In genomic region chr9:122941560-122942234, GRCh38 we compare ENCODE assay signal across 8 cellular contexts. TPM values are rescaled to one million over a fixed set of nuclear protein-coding genes. Genes with fewer than 3 reads are reported as not detected.
DNase-seq lines count a peak whose midpoint lies in the region; ATAC-seq and TF ChIP-seq lines count a peak whose summit lies in the region.

No MANE protein-coding gene starts in this region.

- TF ChIP-seq CTCF in colonic mucosa (IDR thresholded peaks at IDR 0.05), result no peak
- TF ChIP-seq CTCF in lower lobe of right lung (IDR thresholded peaks at IDR 0.05), result no peak
- TF ChIP-seq CTCF in tibial nerve (IDR thresholded peaks at IDR 0.05), result no peak

- no peak for DNase-seq in activated CD8-positive, alpha-beta memory T cell treated with anti-CD3 and anti-CD28 coated beads, Interleukin-2, amount 10 ng/mL, durations not matched to agents 7 days and 5 days
- DNase-seq in activated CD8-positive, alpha-beta memory T cell treated with anti-CD3 and anti-CD28 coated beads, Interleukin-2, amount 50 U/mL, for 4 hours, result no peak
- DNase-seq in NT2/D1 (ENCODE audit: low read depth, low spot score) (no peak), colonic mucosa (peak; percentile 51), lower lobe of right lung (no peak), tibial nerve (ENCODE audit: low spot score in 2 of 2) (no peak)
- DNase-seq in stimulated activated CD4-positive, alpha-beta T cell treated with anti-CD3 and anti-CD28 coated beads, Interleukin-4, amount 100 ng/mL, for 24 hours, result no peak

- WGBS in tibial nerve, 2 donors, result 8% methylated on average over 18 of the region's 18 CpGs

- no peak for ATAC-seq in activated CD8-positive, alpha-beta memory T cell treated with anti-CD3 and anti-CD28 coated beads, Interleukin-2, amount 10 ng/mL, durations not matched to agents 7 days and 5 days
- ATAC-seq in lower lobe of right lung (peak in 1 of 2 donors; percentile 17), GM21723 (IDR thresholded peaks at IDR 0.05; ENCODE audit: unreplicated experiment) (no peak)

- H3K9ac ChIP-seq in NT2/D1 (ENCODE audit: insufficient read length, low read depth) (peak overlapping the region; percentile 89), colonic mucosa (ENCODE audit: low read depth in 2 of 2, low read length in 2 of 2) (peak overlapping the region; percentile 79 to 95)

- H3K27me3 ChIP-seq in NT2/D1 (ENCODE audit: insufficient read depth, insufficient read length) (no peaks in the 10 kb centered on the region), colonic mucosa (no peaks in the 10 kb centered on the region), lower lobe of right lung (ENCODE audit: low read depth) (no peaks in the 10 kb centered on the region), tibial nerve (no peaks in the 10 kb centered on the region)

- H3K4me3 ChIP-seq in NT2/D1 (ENCODE audit: insufficient read length, low read depth) (peak overlapping the region; percentile 73), colonic mucosa (peak overlapping the region; percentile 83), lower lobe of right lung (peak overlapping the region; percentile 80), tibial nerve (peak overlapping the region; percentile 83 to 95 (median 94))

- no peak for TF ChIP-seq POLR2A in tibial nerve (IDR thresholded peaks at IDR 0.05)

- H3K27me3 Mint-ChIP-seq in activated CD8-positive, alpha-beta memory T cell treated with anti-CD3 and anti-CD28 coated beads, Interleukin-2, amount 10 ng/mL, durations not matched to agents 7 days and 5 days, result no peaks in the 10 kb centered on the region

- H3K27ac ChIP-seq in colonic mucosa, result peak overlapping the region; percentile 76
- H3K27ac ChIP-seq in lower lobe of right lung, result peak overlapping the region; percentile 83
- peak overlapping the region; percentile 80 to 96 (median 93) for H3K27ac ChIP-seq in tibial nerve

- H3K4me1 ChIP-seq in NT2/D1 (ENCODE audit: insufficient read depth, insufficient read length) (no peaks in the 10 kb centered on the region), colonic mucosa (no peaks in the 10 kb centered on the region), lower lobe of right lung (peaks cover 45% of the 10 kb centered on the region), tibial nerve (peaks cover 0 to 56% (median 23%) of the 10 kb centered on the region in 4 donors)

- peaks cover 8% of the 10 kb centered on the region for H3K36me3 Mint-ChIP-seq in activated CD8-positive, alpha-beta memory T cell treated with anti-CD3 and anti-CD28 coated beads, Interleukin-2, amount 10 ng/mL, durations not matched to agents 7 days and 5 days

- H3K27ac Mint-ChIP-seq in activated CD8-positive, alpha-beta memory T cell treated with anti-CD3 and anti-CD28 coated beads, Interleukin-2, amount 10 ng/mL, durations not matched to agents 7 days and 5 days, result peak overlapping the region; percentile 82

- H3K36me3 ChIP-seq in NT2/D1 (ENCODE audit: insufficient read depth, insufficient read length, low read length), result peaks cover 46% of the 10 kb centered on the region
- peaks cover 2% of the 10 kb centered on the region for H3K36me3 ChIP-seq in colonic mucosa
- peaks cover 25% of the 10 kb centered on the region for H3K36me3 ChIP-seq in lower lobe of right lung
- H3K36me3 ChIP-seq in tibial nerve, result peaks cover 0 to 17% (median 0%) of the 10 kb centered on the region in 3 donors

- peak overlapping the region; percentile 87 for H3K4me3 Mint-ChIP-seq in activated CD8-positive, alpha-beta memory T cell treated with anti-CD3 and anti-CD28 coated beads, Interleukin-2, amount 10 ng/mL, durations not matched to agents 7 days and 5 days

- no peaks in the 10 kb centered on the region for H3K9me3 ChIP-seq in NT2/D1 (ENCODE audit: insufficient read depth, low read length)
- H3K9me3 ChIP-seq in colonic mucosa, result no peaks in the 10 kb centered on the region
- H3K9me3 ChIP-seq in lower lobe of right lung, result no peaks in the 10 kb centered on the region
- H3K9me3 ChIP-seq in tibial nerve, result no peaks in the 10 kb centered on the region

- intact Hi-C loops in colonic mucosa (cut with DNase I) (no loop called here), lower lobe of right lung (cut with DNase I) (no loop called here)

- H3K9me3 Mint-ChIP-seq in activated CD8-positive, alpha-beta memory T cell treated with anti-CD3 and anti-CD28 coated beads, Interleukin-2, amount 10 ng/mL, durations not matched to agents 7 days and 5 days (ENCODE audit: low read depth), result no peaks in the 10 kb centered on the region

- CTCF ChIA-PET in activated CD8-positive, alpha-beta memory T cell treated with anti-CD3 and anti-CD28 coated beads, Interleukin-2, amount 10 ng/mL, durations not matched to agents 7 days and 5 days (lab: Charles Lee), result interaction anchor here (0.9 to 2.5 kb wide), 3 partner anchors 10 to 34 kb away, joined by 3 to 14 read pairs (median 3); partner anchors contain the start of gene ZBTB26

- peaks cover 39% of the 10 kb centered on the region for H3K4me1 Mint-ChIP-seq in activated CD8-positive, alpha-beta memory T cell treated with anti-CD3 and anti-CD28 coated beads, Interleukin-2, amount 10 ng/mL, durations not matched to agents 7 days and 5 days

- TF ChIP-seq EP300 in tibial nerve (IDR thresholded peaks at IDR 0.05), result no peak

RNA-seq across cellular contexts. Expression of gene RABGAP1, which starts 0.9 kb away (rescaled TPM):
- 10 to 100 TPM; 24.2 to 27.0 TPM for total RNA-seq in activated CD8-positive, alpha-beta memory T cell treated with anti-CD3 and anti-CD28 coated beads, Interleukin-2, amount 10 ng/mL, durations not matched to agents 7 days and 5 days
- 10 to 100 TPM; 40.9 to 49.4 TPM for total RNA-seq in colonic mucosa
- total RNA-seq in lower lobe of right lung, result 62.0 TPM
- 10 to 100 TPM; 66.1 to 83.1 (median 73.4) TPM for total RNA-seq in tibial nerve

RNA-seq across cellular contexts. Expression of gene ZBTB26, which starts 10.4 kb away (rescaled TPM):
- 1 to 10 TPM; 7.7 to 9.0 TPM for total RNA-seq in activated CD8-positive, alpha-beta memory T cell treated with anti-CD3 and anti-CD28 coated beads, Interleukin-2, amount 10 ng/mL, durations not matched to agents 7 days and 5 days
- total RNA-seq in colonic mucosa, result 1 to 10 TPM; 4.3 to 6.5 TPM
- 7.2 TPM for total RNA-seq in lower lobe of right lung
- total RNA-seq in tibial nerve, result 1 to 10 TPM; 4.9 to 9.0 (median 6.2) TPM

RNA-seq across cellular contexts. Expression of gene ZBTB6, which starts 28.6 kb away (rescaled TPM):
- 10 to 100 TPM in 1 of 2 experiments, 1 to 10 TPM in 1; 9.4 to 11.7 TPM for total RNA-seq in activated CD8-positive, alpha-beta memory T cell treated with anti-CD3 and anti-CD28 coated beads, Interleukin-2, amount 10 ng/mL, durations not matched to agents 7 days and 5 days
- total RNA-seq in colonic mucosa (1 to 10 TPM; 6.6 to 8.4 TPM), lower lobe of right lung (8.9 TPM), tibial nerve (10 to 100 TPM in 2 of 4 donors, 1 to 10 TPM in 2; 5.7 to 12.3 (median 8.8) TPM)

RNA-seq across cellular contexts. Expression of gene RC3H2, which starts 36.5 kb away (rescaled TPM):
- 10 to 100 TPM; 49.7 to 53.7 TPM for total RNA-seq in activated CD8-positive, alpha-beta memory T cell treated with anti-CD3 and anti-CD28 coated beads, Interleukin-2, amount 10 ng/mL, durations not matched to agents 7 days and 5 days
- total RNA-seq in colonic mucosa, result 10 to 100 TPM; 34.4 to 44.9 TPM
- 44.2 TPM for total RNA-seq in lower lobe of right lung
- 10 to 100 TPM; 38.4 to 68.2 (median 41.9) TPM for total RNA-seq in tibial nerve
